In genomic region chr2:148122788-148123187, GRCh38 we compare ENCODE assay signal across 17 cellular contexts.
DNase-seq lines count a peak whose midpoint lies in the region; ATAC-seq and TF ChIP-seq lines count a peak whose summit lies in the region.
"Had no signal": no experiment of that assay in that cellular context is flagged by ENCODE, and none has a peak within 500 bp of the region (broad histone marks: within the 10 kb centered on the region; RNA-seq: fewer than 3 reads in every experiment).

No MANE protein-coding gene starts in this region.

- no peaks in the 10 kb centered on the region for H3K27me3 ChIP-seq in RWPE2 (ENCODE audit: insufficient read depth, poor library complexity, severe bottlenecking)
- H3K27me3 ChIP-seq: tibial nerve had no signal

- no peak overlapping the region for H3K4me3 Mint-ChIP-seq in activated T-cell treated with anti-CD3 and anti-CD28 coated beads, Interleukin-2, amount 50 U/mL, for 4 hours
- H3K4me3 Mint-ChIP-seq: natural killer cell treated with Interleukin-12 subunit alpha and Interleukin-12 subunit beta and Interleukin-15 and Interleukin-18, amount 100 ng/mL, for 72 hours; T-helper 17 cell had no signal

- peaks cover 0 to 7% of the 10 kb centered on the region in 2 donors for H3K9me3 Mint-ChIP-seq in activated naive CD4-positive, alpha-beta T cell treated with anti-CD3 and anti-CD28 coated beads, Interleukin-2, amount 50 U/mL, for 72 hours
- peaks cover 10% of the 10 kb centered on the region for H3K9me3 Mint-ChIP-seq in activated T-cell treated with anti-CD3 and anti-CD28 coated beads, Interleukin-2, amount 50 U/mL, for 4 hours
- H3K9me3 Mint-ChIP-seq: natural killer cell treated with Interleukin-12 subunit alpha and Interleukin-12 subunit beta and Interleukin-15 and Interleukin-18, amount 100 ng/mL, for 72 hours had no signal

- TF ChIP-seq CTCF in RWPE2 (IDR thresholded peaks at IDR 0.05; ENCODE audit: poor library complexity, severe bottlenecking) (no peak), foreskin fibroblast (IDR thresholded peaks at IDR 0.05; ENCODE audit: low read depth, low read length) (no peak)

- H3K27ac Mint-ChIP-seq in activated naive CD4-positive, alpha-beta T cell treated with anti-CD3 and anti-CD28 coated beads, Interleukin-2, amount 50 U/mL, for 72 hours, result no peak overlapping the region
- H3K27ac Mint-ChIP-seq: natural killer cell treated with Interleukin-12 subunit alpha and Interleukin-12 subunit beta and Interleukin-15 and Interleukin-18, amount 100 ng/mL, for 72 hours; T-helper 17 cell had no signal

- H3K4me3 ChIP-seq in RWPE2 (ENCODE audit: severe bottlenecking), result no peak overlapping the region
- H3K4me3 ChIP-seq in foreskin fibroblast (ENCODE audit: low read depth in 1 of 2, low read length in 2 of 2), result no peak overlapping the region
- H3K4me3 ChIP-seq: A549, tibial nerve had no signal

- peak; percentile 51 to 76 for ATAC-seq in activated naive CD4-positive, alpha-beta T cell treated with anti-CD3 and anti-CD28 coated beads, Interleukin-2, amount 50 U/mL, for 72 hours
- peak; percentile 66; the same call in 1 of the 3 replicates for ATAC-seq in RWPE2 (ENCODE audit: low read depth)
- peak; percentile 80 for ATAC-seq in stimulated activated naive CD8-positive, alpha-beta T cell treated with anti-CD3 and anti-CD28 coated beads, Interleukin-15, Interleukin-2, amounts not matched to agents 100 U/mL and 50 U/mL, for 24 hours
- no peak for ATAC-seq in GM19463 (IDR thresholded peaks at IDR 0.05; ENCODE audit: unreplicated experiment)
- no peak for ATAC-seq in activated T-cell treated with anti-CD3 and anti-CD28 coated beads, Interleukin-2, amount 50 U/mL, for 4 hours
- ATAC-seq: A549; left ventricle myocardium superior; natural killer cell treated with Interleukin-12 subunit alpha and Interleukin-12 subunit beta and Interleukin-15 and Interleukin-18, amount 100 ng/mL, for 72 hours; T-helper 17 cell had no signal

- no peak overlapping the region for H3K27ac ChIP-seq in RWPE2 (ENCODE audit: poor library complexity, severe bottlenecking)
- H3K27ac ChIP-seq: A549, tibial nerve had no signal

- no peaks in the 10 kb centered on the region for H3K36me3 ChIP-seq in RWPE2 (ENCODE audit: low read depth)

- H3K4me1 ChIP-seq in RWPE2 (ENCODE audit: insufficient read depth, poor library complexity, severe bottlenecking), result peaks cover 2% of the 10 kb centered on the region
- H3K4me1 ChIP-seq: A549, tibial nerve had no signal

- no peaks in the 10 kb centered on the region for H3K4me1 Mint-ChIP-seq in activated T-cell treated with anti-CD3 and anti-CD28 coated beads, Interleukin-2, amount 50 U/mL, for 4 hours (ENCODE audit: low read depth)

- peaks cover 4 to 16% of the 10 kb centered on the region in 2 donors for H3K36me3 Mint-ChIP-seq in activated naive CD4-positive, alpha-beta T cell treated with anti-CD3 and anti-CD28 coated beads, Interleukin-2, amount 50 U/mL, for 72 hours
- H3K36me3 Mint-ChIP-seq in activated T-cell treated with anti-CD3 and anti-CD28 coated beads, Interleukin-2, amount 50 U/mL, for 4 hours (ENCODE audit: insufficient read depth), result peaks cover 16% of the 10 kb centered on the region

- H3K27me3 Mint-ChIP-seq in activated T-cell treated with anti-CD3 and anti-CD28 coated beads, Interleukin-2, amount 50 U/mL, for 4 hours (ENCODE audit: low read depth), result no peaks in the 10 kb centered on the region
- H3K27me3 Mint-ChIP-seq: natural killer cell treated with Interleukin-12 subunit alpha and Interleukin-12 subunit beta and Interleukin-15 and Interleukin-18, amount 100 ng/mL, for 72 hours; T-helper 17 cell had no signal

- no peaks in the 10 kb centered on the region for H3K9me3 ChIP-seq in RWPE2 (ENCODE audit: severe bottlenecking)
- H3K9me3 ChIP-seq: A549 had no signal

- DNase-seq in activated naive CD4-positive, alpha-beta T cell treated with anti-CD3 and anti-CD28 coated beads, Interleukin-2, amount 50 U/mL, for 72 hours (ENCODE audit: low spot score in 2 of 2), result no peak
- DNase-seq in activated naive CD4-positive, alpha-beta T cell (lab: John Stamatoyannopoulos, UW), result no peak
- DNase-seq in RWPE2 (ENCODE audit: low spot score), result no peak
- DNase-seq in foreskin fibroblast, result peak; percentile 70 to 81
- no peak for DNase-seq in stimulated activated naive CD8-positive, alpha-beta T cell treated with anti-CD3 and anti-CD28 coated beads, Interleukin-15, Interleukin-2, amounts not matched to agents 100 U/mL and 50 U/mL, for 24 hours
- DNase-seq in AML-193 (lab: John Stamatoyannopoulos, UW), result no peak
- no peak for DNase-seq in activated T-cell treated with anti-CD3 and anti-CD28 coated beads, Interleukin-2, amount 50 U/mL, for 4 hours
- DNase-seq: activated CD4-positive, alpha-beta T cell treated with anti-CD3 and anti-CD28 coated beads for 1 hour; hypothalamus; left ventricle myocardium superior; NCI-H774; stimulated activated CD4-positive, alpha-beta T cell treated with anti-CD3 and anti-CD28 coated beads, Interleukin-2, amount 100 ng/mL, for 24 hours; T-helper 17 cell had no signal

Comparison
In these comparisons a context has a peak if more than half of its experiments do, and no peak if none do; other contexts are left out.
1. ATAC-seq: peak in activated naive CD4-positive, alpha-beta T cell treated with anti-CD3 and anti-CD28 coated beads, Interleukin-2, amount 50 U/mL, for 72 hours (2 of 2), RWPE2 (single experiment) and stimulated activated naive CD8-positive, alpha-beta T cell treated with anti-CD3 and anti-CD28 coated beads, Interleukin-15, Interleukin-2, amounts not matched to agents 100 U/mL and 50 U/mL, for 24 hours (single experiment); none in GM19463 (single experiment) and activated T-cell treated with anti-CD3 and anti-CD28 coated beads, Interleukin-2, amount 50 U/mL, for 4 hours (0 of 2).
2. DNase-seq: peak in foreskin fibroblast (2 of 2); none in activated naive CD4-positive, alpha-beta T cell treated with anti-CD3 and anti-CD28 coated beads, Interleukin-2, amount 50 U/mL, for 72 hours (0 of 2), activated naive CD4-positive, alpha-beta T cell (0 of 4), RWPE2 (single experiment), stimulated activated naive CD8-positive, alpha-beta T cell treated with anti-CD3 and anti-CD28 coated beads, Interleukin-15, Interleukin-2, amounts not matched to agents 100 U/mL and 50 U/mL, for 24 hours (single experiment), AML-193 (0 of 2) and activated T-cell treated with anti-CD3 and anti-CD28 coated beads, Interleukin-2, amount 50 U/mL, for 4 hours (single experiment).